In genomic region chr17:42980766-42981397, GRCh38 we compare ENCODE assay signal across 8 cellular contexts. TPM values are rescaled to one million over a fixed set of nuclear protein-coding genes. Genes with fewer than 3 reads are reported as not detected.
A peak's percentile ranks its signal among the peaks of the same experiment; 100 is the strongest.
DNase-seq lines count a peak whose midpoint lies in the region; ATAC-seq lines count a peak whose summit lies in the region.

No MANE protein-coding gene starts in this region.

- H2BK5ac ChIP-seq in mesendoderm (ENCODE audit: low read length): no peak overlapping the region

- ATAC-seq in HG03066 (IDR thresholded peaks at IDR 0.05; ENCODE audit: low read depth, unreplicated experiment): peak; percentile 37

- no peak overlapping the region for H3K4ac ChIP-seq in mesendoderm (ENCODE audit: low read depth, low read length)

- no peak overlapping the region for H2AK5ac ChIP-seq in mesendoderm (ENCODE audit: low read length)

- DNase-seq in NCI-H2196 (lab: John Stamatoyannopoulos, UW; ENCODE audit: unreplicated experiment) (peak; percentile 10), NCI-H2196 treated with DMSO at 0.1 percent for 48 hours (lab: John Stamatoyannopoulos, UW; ENCODE audit: unreplicated experiment) (no peak), NCI-H69 (lab: John Stamatoyannopoulos, UW) (peak; percentile 75), mesendoderm (peak; percentile 82)
- peak; percentile 74 for DNase-seq in activated CD4-positive, alpha-beta memory T cell treated with anti-CD3 and anti-CD28 coated beads, Interleukin-2, amount 10 ng/mL, durations not matched to agents 7 days and 5 days
- peak; percentile 82 for DNase-seq in stimulated activated CD8-positive, alpha-beta memory T cell treated with anti-CD3 and anti-CD28 coated beads, Interleukin-4, amount 100 ng/mL, for 48 hours

- H2BK15ac ChIP-seq in mesendoderm (replicated peaks; ENCODE audit: low read depth): no peak overlapping the region

- peak overlapping the region; percentile 14 for H3K4me2 ChIP-seq in mesendoderm (ENCODE audit: low read length)

- POLR2A ChIA-PET in activated CD4-positive, alpha-beta memory T cell treated with anti-CD3 and anti-CD28 coated beads, Interleukin-2, amount 10 ng/mL, durations not matched to agents 7 days and 5 days (lab: Charles Lee): interaction anchor here (1.0 to 2.3 kb wide), 2 partner anchors 13 to 17 kb away, joined by 3 to 17 read pairs; partner anchors contain the start of gene RPL27

- no CpG with 5 or more reads among the region's 67 CpGs for WGBS in mesendoderm (ENCODE audit: extremely low coverage, insufficient coverage, low lambda C conversion rate)

- peaks cover 5% of the 10 kb centered on the region for H3K79me1 ChIP-seq in mesendoderm (ENCODE audit: low read length)

- no peaks in the 10 kb centered on the region for H3K9me3 Mint-ChIP-seq in activated CD4-positive, alpha-beta memory T cell treated with anti-CD3 and anti-CD28 coated beads, Interleukin-2, amount 10 ng/mL, durations not matched to agents 7 days and 5 days

- H3K9me3 ChIP-seq in duodenal mucosa (ENCODE audit: control insufficient read depth in 1 of 2, low read length in 2 of 2): no peaks in the 10 kb centered on the region

- H4K5ac ChIP-seq in mesendoderm (ENCODE audit: low read length): no peak overlapping the region

- H3K56ac ChIP-seq in mesendoderm (ENCODE audit: low read length): peak overlapping the region; percentile 91

- peak overlapping the region; percentile 87 for H3K27ac Mint-ChIP-seq in activated CD4-positive, alpha-beta memory T cell treated with anti-CD3 and anti-CD28 coated beads, Interleukin-2, amount 10 ng/mL, durations not matched to agents 7 days and 5 days

- H3K27ac ChIP-seq in duodenal mucosa (ENCODE audit: low read depth, low read length) (peak overlapping the region; percentile 82), mesendoderm (ENCODE audit: low read depth, low read length) (peak overlapping the region; percentile 80)

- H3K4me3 ChIP-seq in duodenal mucosa (ENCODE audit: low read depth in 1 of 2, low read length in 2 of 2) (peak overlapping the region; percentile 81 to 92), mesendoderm (ENCODE audit: low read length) (peak overlapping the region; percentile 9)

- H3K36me3 Mint-ChIP-seq in activated CD4-positive, alpha-beta memory T cell treated with anti-CD3 and anti-CD28 coated beads, Interleukin-2, amount 10 ng/mL, durations not matched to agents 7 days and 5 days (ENCODE audit: low read depth): peaks cover 25% of the 10 kb centered on the region

- H3K4me1 ChIP-seq in duodenal mucosa (ENCODE audit: control insufficient read depth in 1 of 2, insufficient read depth in 2 of 2, low read length in 2 of 2) (peaks cover 21 to 28% of the 10 kb centered on the region in 2 donors), mesendoderm (ENCODE audit: control insufficient read depth, low read depth, low read length) (peaks cover 1% of the 10 kb centered on the region)

- peaks cover 5% of the 10 kb centered on the region for H3K79me2 ChIP-seq in mesendoderm (ENCODE audit: control insufficient read depth, insufficient read depth, low read length)

- no peaks in the 10 kb centered on the region for H3K27me3 Mint-ChIP-seq in activated CD4-positive, alpha-beta memory T cell treated with anti-CD3 and anti-CD28 coated beads, Interleukin-2, amount 10 ng/mL, durations not matched to agents 7 days and 5 days

- H3K9ac ChIP-seq in duodenal mucosa (ENCODE audit: low read depth in 1 of 2, low read length in 2 of 2): peak overlapping the region; percentile 85 to 98
- H3K9ac ChIP-seq in mesendoderm (ENCODE audit: low read length): peak overlapping the region; percentile 45

- CTCF ChIA-PET in activated CD4-positive, alpha-beta memory T cell treated with anti-CD3 and anti-CD28 coated beads, Interleukin-2, amount 10 ng/mL, durations not matched to agents 7 days and 5 days (lab: Charles Lee): interaction anchor here (0.5 to 1.3 kb wide), 3 partner anchors 17 to 402 kb away, joined by 3 to 4 read pairs (median 3); partner anchors contain the start of gene RPL27

- no peak overlapping the region for H4K8ac ChIP-seq in mesendoderm (ENCODE audit: low read depth, low read length)

- peak overlapping the region; percentile 24 for H3K23ac ChIP-seq in mesendoderm (ENCODE audit: low read length)

- peak overlapping the region; percentile 34 for H3K18ac ChIP-seq in mesendoderm (ENCODE audit: low read length)

- H3K4me1 Mint-ChIP-seq in activated CD4-positive, alpha-beta memory T cell treated with anti-CD3 and anti-CD28 coated beads, Interleukin-2, amount 10 ng/mL, durations not matched to agents 7 days and 5 days: peaks cover 41% of the 10 kb centered on the region

- H3K4me3 Mint-ChIP-seq in activated CD4-positive, alpha-beta memory T cell treated with anti-CD3 and anti-CD28 coated beads, Interleukin-2, amount 10 ng/mL, durations not matched to agents 7 days and 5 days: peak overlapping the region; percentile 98

- no peak overlapping the region for H2BK120ac ChIP-seq in mesendoderm (ENCODE audit: low read depth, low read length)

- peaks cover 0 to 8% of the 10 kb centered on the region in 2 donors for H3K36me3 ChIP-seq in duodenal mucosa (ENCODE audit: control insufficient read depth in 1 of 2, insufficient read depth in 2 of 2, low read length in 2 of 2)
- H3K36me3 ChIP-seq in mesendoderm (ENCODE audit: control insufficient read depth, insufficient read depth, low read length): no peaks in the 10 kb centered on the region

- no peaks in the 10 kb centered on the region for H3K27me3 ChIP-seq in duodenal mucosa (ENCODE audit: control insufficient read depth in 1 of 2, insufficient read depth in 2 of 2, low read length in 2 of 2)
- no peaks in the 10 kb centered on the region for H3K27me3 ChIP-seq in mesendoderm (ENCODE audit: insufficient read depth, low read length, poor library complexity)

RNA-seq across cellular contexts. Expression of gene RUNDC1, which starts 0.5 kb away (rescaled TPM):
- total RNA-seq in activated CD4-positive, alpha-beta memory T cell treated with anti-CD3 and anti-CD28 coated beads, Interleukin-2, amount 10 ng/mL, durations not matched to agents 7 days and 5 days: 10 to 100 TPM; 17.1 to 17.3 TPM
- 6.8 TPM for polyA plus RNA-seq in mesendoderm (2013, experiment 1 of 2)
- 6.6 TPM for polyA plus RNA-seq in mesendoderm (2013, experiment 2 of 2)

RNA-seq across cellular contexts. Expression of gene PTGES3L, which starts 1.0 kb away (rescaled TPM):
- total RNA-seq in activated CD4-positive, alpha-beta memory T cell treated with anti-CD3 and anti-CD28 coated beads, Interleukin-2, amount 10 ng/mL, durations not matched to agents 7 days and 5 days: under 1 TPM; 0.40 to 0.65 TPM
- 3.0 TPM for polyA plus RNA-seq in mesendoderm (2013, experiment 1 of 2)
- polyA plus RNA-seq in mesendoderm (2013, experiment 2 of 2): 3.0 TPM

RNA-seq across cellular contexts. Expression of gene AARSD1, which starts 16.6 kb away (rescaled TPM):
- 10 to 100 TPM; 27.9 to 28.5 TPM for total RNA-seq in activated CD4-positive, alpha-beta memory T cell treated with anti-CD3 and anti-CD28 coated beads, Interleukin-2, amount 10 ng/mL, durations not matched to agents 7 days and 5 days
- 64.0 TPM for polyA plus RNA-seq in mesendoderm (2013, experiment 1 of 2)
- 64.3 TPM for polyA plus RNA-seq in mesendoderm (2013, experiment 2 of 2)

RNA-seq across cellular contexts. Expression of gene RPL27, which starts 17.3 kb away (rescaled TPM):
- 100 to 1,000 TPM; 880 to 892 TPM for total RNA-seq in activated CD4-positive, alpha-beta memory T cell treated with anti-CD3 and anti-CD28 coated beads, Interleukin-2, amount 10 ng/mL, durations not matched to agents 7 days and 5 days
- 5,596 TPM for polyA plus RNA-seq in mesendoderm (2013, experiment 1 of 2)
- polyA plus RNA-seq in mesendoderm (2013, experiment 2 of 2): 5,579 TPM

RNA-seq across cellular contexts. Expression of gene IFI35, which starts 25.7 kb away (rescaled TPM):
- total RNA-seq in activated CD4-positive, alpha-beta memory T cell treated with anti-CD3 and anti-CD28 coated beads, Interleukin-2, amount 10 ng/mL, durations not matched to agents 7 days and 5 days: 100 to 1,000 TPM; 149 to 154 TPM
- 0.63 TPM for polyA plus RNA-seq in mesendoderm (2013, experiment 1 of 2)
- 0.77 TPM for polyA plus RNA-seq in mesendoderm (2013, experiment 2 of 2)
